Comparison of ENCODE assay signal across 9 cellular contexts in the genomic region with DNA sequence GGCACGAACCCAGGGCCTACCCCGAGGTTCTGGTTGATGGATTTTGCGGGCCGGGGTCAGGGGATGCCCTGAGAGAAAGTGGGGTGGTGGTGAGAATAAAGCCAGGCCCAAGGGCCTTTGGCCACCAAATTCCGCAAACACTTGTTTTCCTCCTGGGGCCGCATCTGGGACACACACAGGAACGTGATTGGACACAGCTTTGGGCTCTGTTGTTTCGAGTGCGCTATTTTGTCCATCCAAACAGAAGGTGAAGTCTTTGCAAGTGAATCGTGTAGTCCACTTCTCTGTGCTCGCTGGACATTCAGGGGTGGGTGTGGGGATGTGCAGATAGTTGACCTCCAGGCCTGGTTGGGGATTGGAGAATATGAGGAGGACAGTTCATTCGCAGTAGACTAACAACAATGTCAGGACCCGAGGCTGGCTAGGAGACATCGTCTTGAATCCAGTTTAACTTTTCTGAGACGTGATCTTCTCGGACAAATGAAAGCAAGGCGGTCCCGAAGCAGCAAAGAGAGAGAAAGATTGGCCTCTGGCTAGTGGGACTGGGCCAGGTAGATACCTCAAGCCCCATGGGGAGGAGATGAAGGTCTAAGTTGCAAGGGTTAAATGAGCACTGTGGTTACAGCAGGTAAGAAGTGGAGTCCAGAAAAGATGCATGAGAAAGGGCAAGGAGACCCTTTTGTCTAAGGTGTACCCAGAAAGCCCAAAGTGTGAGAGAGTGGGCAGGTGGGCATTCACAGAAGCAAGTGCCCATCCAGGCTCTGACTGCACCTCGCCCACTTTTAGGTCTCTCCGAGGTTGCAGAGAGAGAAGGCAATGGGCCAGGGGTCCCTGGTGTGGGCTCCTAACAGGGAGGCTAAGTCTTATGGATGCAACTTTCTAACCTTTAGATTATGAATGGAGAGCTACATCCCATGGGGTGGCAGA. TPM values are rescaled to one million over a fixed set of nuclear protein-coding genes. Genes with fewer than 3 reads are reported as not detected.
DNase-seq lines count a peak whose midpoint lies in the region; ATAC-seq and TF ChIP-seq lines count a peak whose summit lies in the region.
"Had no signal": no experiment of that assay in that cellular context is flagged by ENCODE, and none has a peak within 500 bp of the region (broad histone marks: within the 10 kb centered on the region; RNA-seq: fewer than 3 reads in every experiment).

No MANE protein-coding gene starts in this region.

- H3K36me3 ChIP-seq in CD8-positive, alpha-beta T cell (ENCODE audit: insufficient read depth, low read length) = no peaks in the 10 kb centered on the region
- peaks cover 0 to 9% of the 10 kb centered on the region in 2 experiments for H3K36me3 ChIP-seq in SK-N-SH (replicated peaks in 1 of 2; ENCODE audit: control insufficient read depth in 1 of 2, insufficient read depth in 2 of 2, low read length in 1 of 2)
- H3K36me3 ChIP-seq in esophagus muscularis mucosa = no peaks in the 10 kb centered on the region

- no peaks in the 10 kb centered on the region for H3K9me2 ChIP-seq in SK-N-SH

- TF ChIP-seq POLR2A in esophagus muscularis mucosa (IDR thresholded peaks at IDR 0.05; ENCODE audit: low read depth) = no peak

- intact Hi-C loops in CD8-positive, alpha-beta T cell (cut with DNase I, micrococcal nuclease) = loop anchor here (2.0 to 5.0 kb wide), 2 partner anchors 18 to 101 kb away; a partner anchor contains a TSS
- intact Hi-C loops in esophagus muscularis mucosa (cut with DNase I) = loop anchor here (10.0 kb wide), 1 partner anchor 52 kb away; no protein-coding TSS in a partner anchor

- H3F3A ChIP-seq in SK-N-SH (replicated peaks; ENCODE audit: insufficient read depth) = peaks cover 9% of the 10 kb centered on the region

- H3K9me3 ChIP-seq in CD8-positive, alpha-beta T cell (ENCODE audit: low read length) = no peaks in the 10 kb centered on the region
- no peaks in the 10 kb centered on the region for H3K9me3 ChIP-seq in SK-N-SH
- no peaks in the 10 kb centered on the region for H3K9me3 ChIP-seq in esophagus muscularis mucosa

- H3K4me1 ChIP-seq in CD8-positive, alpha-beta T cell (ENCODE audit: insufficient read depth, low read length) = peaks cover 4% of the 10 kb centered on the region
- H3K4me1 ChIP-seq in SK-N-SH (ENCODE audit: control insufficient read depth in 1 of 2, insufficient read depth in 2 of 2, low read depth in 1 of 2, low read length in 1 of 2) (peaks cover under 1 to 10% of the 10 kb centered on the region in 2 experiments; a peak in 2 of 4 replicates), esophagus muscularis mucosa (peaks cover 8 to 26% (median 19%) of the 10 kb centered on the region in 4 donors)

- TF ChIP-seq EP300 in SK-N-SH (IDR thresholded peaks at IDR 0.05; ENCODE audit: borderline replicate concordance in 1 of 2, low read depth in 1 of 2, low read length in 1 of 2) = no peak
- no peak for TF ChIP-seq EP300 in esophagus muscularis mucosa (IDR thresholded peaks at IDR 0.05)

- no peak for TF ChIP-seq RAD21 in SK-N-SH (IDR thresholded peaks at IDR 0.05; ENCODE audit: low read length)

- peaks cover 9% of the 10 kb centered on the region for H3K27me3 Mint-ChIP-seq in CD8-positive, alpha-beta T cell (ENCODE audit: low read depth)
- H3K27me3 Mint-ChIP-seq in progenitor cell of endocrine pancreas = peaks cover 74% of the 10 kb centered on the region

- peak overlapping the region; percentile 76 for H3K4me3 Mint-ChIP-seq in CD8-positive, alpha-beta T cell
- peak overlapping the region; percentile 65 for H3K4me3 Mint-ChIP-seq in progenitor cell of endocrine pancreas (ENCODE audit: low read depth)

- no peaks in the 10 kb centered on the region for H3K27me3 ChIP-seq in CD8-positive, alpha-beta T cell (ENCODE audit: insufficient read depth, low read length)
- H3K27me3 ChIP-seq in SK-N-SH (ENCODE audit: insufficient read depth) (no peaks in the 10 kb centered on the region), esophagus muscularis mucosa (peaks cover 3 to 63% (median 17%) of the 10 kb centered on the region in 4 donors)

- CTCF ChIA-PET in CD8-positive, alpha-beta T cell (lab: Charles Lee) = interaction anchor here (1.0 to 1.2 kb wide), 2 partner anchors 9 to 44 kb away, joined by 3 to 4 read pairs; no protein-coding TSS in a partner anchor
- CTCF ChIA-PET in SK-N-SH (lab: Yijun Ruan, JAX) = interaction anchor here (1.5 to 3.4 kb wide), 3 partner anchors 10 to 123 kb away, joined by 3 to 17 read pairs (median 13); no protein-coding TSS in a partner anchor

- peak overlapping the region; percentile 84 for H3K4me2 ChIP-seq in SK-N-SH

- H3K9ac ChIP-seq in SK-N-SH = peak overlapping the region; percentile 43; the same call in 1 of the 2 replicates

- H3K4me1 Mint-ChIP-seq in CD8-positive, alpha-beta T cell (ENCODE audit: low read depth) = peaks cover 5% of the 10 kb centered on the region
- H3K4me1 Mint-ChIP-seq in progenitor cell of endocrine pancreas (ENCODE audit: low read depth) = peaks cover 3% of the 10 kb centered on the region

- no peak for TF ChIP-seq CTCF in CD8-positive, alpha-beta T cell (IDR thresholded peaks at IDR 0.05)
- no peak for TF ChIP-seq CTCF in SK-N-SH (IDR thresholded peaks at IDR 0.05)
- no peak for TF ChIP-seq CTCF in esophagus muscularis mucosa (IDR thresholded peaks at IDR 0.05)
- TF ChIP-seq CTCF in progenitor cell of endocrine pancreas (IDR thresholded peaks at IDR 0.05; ENCODE audit: unreplicated experiment) = no peak

- DNase-seq in CD8-positive, alpha-beta T cell = no peak
- DNase-seq in SK-N-SH = no peak
- no peak for DNase-seq in esophagus muscularis mucosa (ENCODE audit: extremely low spot score)
- DNase-seq in progenitor cell of endocrine pancreas (ENCODE audit: low spot score, unreplicated experiment) = no peak
- no peak for DNase-seq in DMS114 treated with DMSO at 0.1 percent for 48 hours (lab: John Stamatoyannopoulos, UW; ENCODE audit: unreplicated experiment)
- no peak for DNase-seq in iPS-NIHi11 (ENCODE audit: low spot score)
- DNase-seq in NCI-H226 = no peak
- DNase-seq: NCI-H524 had no signal

- H3K4me3 ChIP-seq in CD8-positive, alpha-beta T cell (ENCODE audit: low read depth, low read length) = peak overlapping the region; percentile 36
- peak overlapping the region; percentile 73 to 82 for H3K4me3 ChIP-seq in SK-N-SH (ENCODE audit: low read depth in 2 of 2, low read length in 1 of 2)
- H3K4me3 ChIP-seq in esophagus muscularis mucosa = peak overlapping the region; percentile 59 to 74 (median 68)

- peak overlapping the region; percentile 72 for H2AFZ ChIP-seq in SK-N-SH (ENCODE audit: low read depth)

- H4K20me1 ChIP-seq in SK-N-SH (ENCODE audit: insufficient read depth) = no peaks in the 10 kb centered on the region

- ATAC-seq in CD8-positive, alpha-beta T cell = no peak
- ATAC-seq in HG03175 (IDR thresholded peaks at IDR 0.05; ENCODE audit: unreplicated experiment) = no peak

- no peaks in the 10 kb centered on the region for H3K36me3 Mint-ChIP-seq in CD8-positive, alpha-beta T cell
- no peaks in the 10 kb centered on the region for H3K36me3 Mint-ChIP-seq in progenitor cell of endocrine pancreas (ENCODE audit: insufficient read depth)

- H3K79me2 ChIP-seq in SK-N-SH (ENCODE audit: insufficient read depth) = no peaks in the 10 kb centered on the region

- no peaks in the 10 kb centered on the region for H3K9me3 Mint-ChIP-seq in CD8-positive, alpha-beta T cell
- no peaks in the 10 kb centered on the region for H3K9me3 Mint-ChIP-seq in progenitor cell of endocrine pancreas (ENCODE audit: low read depth)

- POLR2A ChIA-PET in CD8-positive, alpha-beta T cell (lab: Charles Lee) = interaction anchor here (0.9 to 1.7 kb wide), 2 partner anchors 12 to 16 kb away, joined by 4 to 7 read pairs; no protein-coding TSS in a partner anchor
- POLR2A ChIA-PET in SK-N-SH (lab: Yijun Ruan, JAX) = interaction anchor here (0.6 kb wide), 1 partner anchor 17 kb away, joined by 5 read pairs; no protein-coding TSS in a partner anchor

- no peak overlapping the region for H3K27ac ChIP-seq in CD8-positive, alpha-beta T cell (ENCODE audit: low read depth, low read length)
- H3K27ac ChIP-seq in SK-N-SH (ENCODE audit: low read depth in 2 of 2, low read length in 1 of 2) (no peak overlapping the region), esophagus muscularis mucosa (replicated peaks in 1 of 4) (no peak overlapping the region)

- 55% methylated on average over 20 of the region's 20 CpGs for WGBS in SK-N-SH (ENCODE audit: low lambda C conversion rate)
- WGBS in esophagus muscularis mucosa = 60% methylated on average over 12 of the region's 20 CpGs

- no peak overlapping the region for H3K27ac Mint-ChIP-seq in CD8-positive, alpha-beta T cell
- no peak overlapping the region for H3K27ac Mint-ChIP-seq in progenitor cell of endocrine pancreas

TF ChIP-seq in SK-N-SH, 30 proteins besides CTCF, POLR2A, EP300 and RAD21:
- no peak for TF ChIP-seq CHD2 (IDR thresholded peaks at IDR 0.05; ENCODE audit: low read length, partially characterized antibody)
- no peak for TF ChIP-seq TCF12 (IDR thresholded peaks at IDR 0.05)

RNA-seq across cellular contexts. Expression of a gene that starts 0.8 kb away (rescaled TPM):
- under 1 TPM; 0.30 to 0.36 TPM for total RNA-seq in CD8-positive, alpha-beta T cell
- polyA plus RNA-seq in SK-N-SH (2012; rRNA removed) = 43.6 and 50.1 TPM in 2 replicates
- polyA plus RNA-seq in SK-N-SH (2012; cell fraction: cytosol; rRNA removed) = 22.3 and 35.7 TPM in 2 replicates
- polyA plus RNA-seq in SK-N-SH (2012; cell fraction: nucleus; rRNA removed) = 47.8 and 56.9 TPM in 2 replicates
- total RNA-seq in esophagus muscularis mucosa (1 to 10 TPM in 3 of 4 donors, under 1 TPM in 1; 0.42 to 2.0 (median 1.3) TPM), progenitor cell of endocrine pancreas (2.3 and 3.7 TPM in 2 replicates)

RNA-seq across cellular contexts. Expression of a gene that starts 17.9 kb away (rescaled TPM):
- total RNA-seq in CD8-positive, alpha-beta T cell = 100 to 1,000 TPM; 107 to 111 TPM
- 124 and 271 TPM in 2 replicates for polyA plus RNA-seq in SK-N-SH (2012; rRNA removed)
- polyA plus RNA-seq in SK-N-SH (2012; cell fraction: cytosol; rRNA removed) = 159 and 266 TPM in 2 replicates
- 593 and 733 TPM in 2 replicates for polyA plus RNA-seq in SK-N-SH (2012; cell fraction: nucleus; rRNA removed)
- total RNA-seq in esophagus muscularis mucosa (100 to 1,000 TPM; 186 to 469 (median 245) TPM), progenitor cell of endocrine pancreas (65.4 and 69.0 TPM in 2 replicates)

RNA-seq across cellular contexts. Expression of a gene that starts 45.4 kb away (rescaled TPM):
- total RNA-seq in CD8-positive, alpha-beta T cell = 10 to 100 TPM in 1 of 2 experiments, 1 to 10 TPM in 1; 8.3 to 13.1 TPM
- 0.26 and 0.49 TPM in 2 replicates for polyA plus RNA-seq in SK-N-SH (2012; rRNA removed)
- 0.19 and 0.28 TPM in 2 replicates for polyA plus RNA-seq in SK-N-SH (2012; cell fraction: cytosol; rRNA removed)
- 0.64 and 1.0 TPM in 2 replicates for polyA plus RNA-seq in SK-N-SH (2012; cell fraction: nucleus; rRNA removed)
- under 1 TPM in 2 of 4 donors, not detected in 2; 0.17 to 0.23 TPM for total RNA-seq in esophagus muscularis mucosa
- total RNA-seq in progenitor cell of endocrine pancreas = 54.4 and 56.3 TPM in 2 replicates

RNA-seq across cellular contexts. Expression of a gene that starts 47.4 kb away (rescaled TPM):
- not detected for total RNA-seq in CD8-positive, alpha-beta T cell
- polyA plus RNA-seq in SK-N-SH (2012; rRNA removed) = 0.10 and 0.12 TPM in 2 replicates
- 0.06 and 0.12 TPM in 2 replicates for polyA plus RNA-seq in SK-N-SH (2012; cell fraction: cytosol; rRNA removed)
- 0.07 and 0.08 TPM in 2 replicates for polyA plus RNA-seq in SK-N-SH (2012; cell fraction: nucleus; rRNA removed)
- total RNA-seq in esophagus muscularis mucosa (not detected), progenitor cell of endocrine pancreas (0.09 and 0.14 TPM in 2 replicates)

Comparison
In these comparisons a context has a peak if more than half of its experiments do, and no peak if none do; other contexts are left out.
1. RNA of a gene that starts 45.4 kb away (total RNA-seq): 54.4 to 56.3 TPM in progenitor cell of endocrine pancreas and 8.3 to 13.1 TPM in CD8-positive, alpha-beta T cell; 0.17 to 0.23 TPM in esophagus muscularis mucosa; every median in the first group is over 4 times any median in the second.
2. Peak in every context shown above with its lines, with median percentiles within 50 percentile points of each other: H3K4me3 ChIP-seq.